Comparison of ENCODE assay signal across 15 cellular contexts in genomic region chr13:97306106-97306505, GRCh38.
"Had no signal": no experiment of that assay in that cellular context is flagged by ENCODE, and none has a peak within 500 bp of the region (broad histone marks: within the 10 kb centered on the region; RNA-seq: fewer than 3 reads in every experiment).

No MANE protein-coding gene starts in this region.

- H3K4me1 Mint-ChIP-seq: activated naive CD8-positive, alpha-beta T cell treated with anti-CD3 and anti-CD28 coated beads, Interleukin-2, amount 10 ng/mL, durations not matched to agents 7 days and 5 days had no signal

- H3K27ac Mint-ChIP-seq: activated CD8-positive, alpha-beta T cell treated with anti-CD3 and anti-CD28 coated beads, Interleukin-2, amount 10 ng/mL, durations not matched to agents 7 days and 5 days; activated naive CD8-positive, alpha-beta T cell treated with anti-CD3 and anti-CD28 coated beads, Interleukin-2, amount 10 ng/mL, durations not matched to agents 7 days and 5 days; naive thymus-derived CD4-positive, alpha-beta T cell; stimulated activated naive CD8-positive, alpha-beta T cell treated with anti-CD3 and anti-CD28 coated beads, Interleukin-15, Interleukin-2, amounts not matched to agents 100 ng/mL and 50 ng/mL, for 24 hours had no signal

- H3K9me3 ChIP-seq: prostate gland, thoracic aorta, vagina had no signal

- H3K4me3 ChIP-seq: lung, prostate gland, thoracic aorta, vagina had no signal

- H3K27ac ChIP-seq: prostate gland, thoracic aorta, vagina had no signal

- H3K36me3 ChIP-seq: prostate gland, thoracic aorta, vagina had no signal

- DNase-seq: activated CD4-positive, alpha-beta T cell treated with anti-CD3 and anti-CD28 coated beads for 48 hours; activated CD8-positive, alpha-beta memory T cell treated with anti-CD3 and anti-CD28 coated beads, Interleukin-2, amount 50 U/mL, for 48 hours; activated CD8-positive, alpha-beta T cell treated with anti-CD3 and anti-CD28 coated beads, Interleukin-2, amount 10 ng/mL, durations not matched to agents 7 days and 5 days; activated naive CD8-positive, alpha-beta T cell treated with anti-CD3 and anti-CD28 coated beads, Interleukin-2, amount 10 ng/mL, durations not matched to agents 7 days and 5 days; aorta; naive thymus-derived CD4-positive, alpha-beta T cell; stimulated activated CD4-positive, alpha-beta T cell treated with anti-CD3 and anti-CD28 coated beads, Interleukin-4, amount 100 ng/mL, for 1 hour; stimulated activated CD8-positive, alpha-beta memory T cell treated with anti-CD3 and anti-CD28 coated beads, Interleukin-4, amount 100 ng/mL, for 48 hours; T-helper 1 cell had no signal

- H3K4me1 ChIP-seq: prostate gland had no signal

- H3K9me3 Mint-ChIP-seq: activated naive CD8-positive, alpha-beta T cell treated with anti-CD3 and anti-CD28 coated beads, Interleukin-2, amount 10 ng/mL, durations not matched to agents 7 days and 5 days; naive thymus-derived CD4-positive, alpha-beta T cell; stimulated activated naive CD8-positive, alpha-beta T cell treated with anti-CD3 and anti-CD28 coated beads, Interleukin-15, Interleukin-2, amounts not matched to agents 100 ng/mL and 50 ng/mL, for 24 hours had no signal

- H3K27me3 Mint-ChIP-seq: activated naive CD8-positive, alpha-beta T cell treated with anti-CD3 and anti-CD28 coated beads, Interleukin-2, amount 10 ng/mL, durations not matched to agents 7 days and 5 days; naive thymus-derived CD4-positive, alpha-beta T cell; stimulated activated naive CD8-positive, alpha-beta T cell treated with anti-CD3 and anti-CD28 coated beads, Interleukin-15, Interleukin-2, amounts not matched to agents 100 ng/mL and 50 ng/mL, for 24 hours had no signal

- H3K4me3 Mint-ChIP-seq: activated CD8-positive, alpha-beta T cell treated with anti-CD3 and anti-CD28 coated beads, Interleukin-2, amount 10 ng/mL, durations not matched to agents 7 days and 5 days; activated naive CD8-positive, alpha-beta T cell treated with anti-CD3 and anti-CD28 coated beads, Interleukin-2, amount 10 ng/mL, durations not matched to agents 7 days and 5 days; naive thymus-derived CD4-positive, alpha-beta T cell; stimulated activated naive CD8-positive, alpha-beta T cell treated with anti-CD3 and anti-CD28 coated beads, Interleukin-15, Interleukin-2, amounts not matched to agents 100 ng/mL and 50 ng/mL, for 24 hours had no signal

- H3K27me3 ChIP-seq: vagina had no signal

- ATAC-seq: activated CD8-positive, alpha-beta T cell treated with anti-CD3 and anti-CD28 coated beads, Interleukin-2, amount 10 ng/mL, durations not matched to agents 7 days and 5 days; naive thymus-derived CD4-positive, alpha-beta T cell had no signal

- FAIRE-seq: bronchial epithelial cell had no signal
